ENCODE assay signal across 8 cellular contexts in the genomic region with DNA sequence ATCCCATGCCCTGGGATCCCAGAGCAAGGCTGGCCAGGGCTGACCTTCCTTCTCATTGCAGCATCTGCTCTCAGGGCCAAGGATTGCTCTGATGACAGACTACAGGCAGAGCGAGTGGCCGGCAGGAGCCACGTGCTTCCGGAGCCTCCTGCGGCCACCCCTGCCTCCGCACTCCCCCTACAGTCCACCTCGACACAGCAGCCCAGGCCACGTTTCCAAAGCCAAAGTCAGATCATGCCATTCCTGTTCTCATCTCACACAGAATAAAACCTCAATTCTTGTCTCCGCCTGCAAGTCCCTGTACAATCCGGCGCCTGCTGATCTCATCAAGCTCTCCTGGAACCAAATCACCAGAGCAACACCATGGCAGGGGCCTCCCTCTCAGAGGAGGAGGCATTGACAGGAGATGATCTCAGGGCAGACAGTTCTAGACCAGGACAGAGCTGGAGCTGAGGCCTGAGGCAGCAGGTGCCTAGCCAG. TPM values are rescaled to one million over a fixed set of nuclear protein-coding genes. Genes with fewer than 3 reads are reported as not detected.
DNase-seq lines count a peak whose midpoint lies in the region; ATAC-seq and TF ChIP-seq lines count a peak whose summit lies in the region.

No MANE protein-coding gene starts in this region.

- H3F3A ChIP-seq in Loucy (ENCODE audit: low read depth) = no peaks in the 10 kb centered on the region

- no peak overlapping the region for H3K4me2 ChIP-seq in Loucy (ENCODE audit: low read depth, low read length, poor library complexity, severe bottlenecking)

- H3K36me3 ChIP-seq in Loucy (ENCODE audit: insufficient read depth, low read length) (no peaks in the 10 kb centered on the region), ascending aorta (no peaks in the 10 kb centered on the region)

- H3K27ac ChIP-seq in ascending aorta = no peak overlapping the region

- no peaks in the 10 kb centered on the region for H3K79me2 ChIP-seq in Loucy (ENCODE audit: insufficient read depth, low read length)

- H3K27me3 ChIP-seq in Loucy (ENCODE audit: insufficient read depth, low read length, poor library complexity, severe bottlenecking) (no peaks in the 10 kb centered on the region), ascending aorta (no peaks in the 10 kb centered on the region)

- H3K9me3 ChIP-seq in Loucy (ENCODE audit: insufficient read depth, low read depth, low read length) = no peaks in the 10 kb centered on the region
- no peaks in the 10 kb centered on the region for H3K9me3 ChIP-seq in ascending aorta

- DNase-seq in GF-D8 (lab: John Stamatoyannopoulos, UW) (peak; percentile 75), ascending aorta (ENCODE audit: low spot score in 2 of 2) (peak in 1 of 2 donors; percentile 85), hippocampal formation (lab: John Stamatoyannopoulos, UW) (peak; percentile 29 to 73), sciatic nerve (ENCODE audit: low spot score) (peak; percentile 85), NCI-H446 treated with DMSO at 0.1 percent for 48 hours (lab: John Stamatoyannopoulos, UW) (no peak), GOT3 (lab: John Stamatoyannopoulos, UW) (no peak)

- no peak overlapping the region for H3K4me3 ChIP-seq in Loucy (ENCODE audit: low read length, poor library complexity, severe bottlenecking)
- no peak overlapping the region for H3K4me3 ChIP-seq in ascending aorta

- ATAC-seq in GM21825 (IDR thresholded peaks at IDR 0.05; ENCODE audit: unreplicated experiment) = peak; percentile 42
- ATAC-seq in sciatic nerve = peak; percentile 96

- TF ChIP-seq CTCF in Loucy (conservative IDR thresholded peaks at IDR 0.05; ENCODE audit: low read length) = peak; percentile 28; the same call in 1 of the 2 replicates
- TF ChIP-seq CTCF in ascending aorta (IDR thresholded peaks at IDR 0.05) = peak; percentile 67 to 72 (median 72)

- H3K4me1 ChIP-seq in Loucy (ENCODE audit: insufficient read depth, low read length, poor library complexity, severe bottlenecking) (peaks cover 3% of the 10 kb centered on the region), ascending aorta (peaks cover 2 to 4% of the 10 kb centered on the region in 2 donors)

- intact Hi-C loops in ascending aorta (cut with DNase I) = loop anchor here (1.0 to 5.0 kb wide), 2 partner anchors 102 to 290 kb away; a partner anchor contains a TSS
- intact Hi-C loops in sciatic nerve (cut with DNase I) = loop anchor here (10.0 kb wide), 1 partner anchor 99 kb away; a partner anchor contains a TSS

- H4K20me1 ChIP-seq in Loucy (ENCODE audit: insufficient read depth, low read length, poor library complexity, severe bottlenecking) = no peaks in the 10 kb centered on the region

- no peaks in the 10 kb centered on the region for H3K9me2 ChIP-seq in Loucy (replicated peaks; ENCODE audit: low read depth, low read length)

- no peak overlapping the region for H2AFZ ChIP-seq in Loucy (ENCODE audit: low read length)

- no peak overlapping the region for H3K9ac ChIP-seq in Loucy (ENCODE audit: low read depth, low read length, poor library complexity, severe bottlenecking)

RNA-seq across cellular contexts. Expression of a gene that starts 20.9 kb away (rescaled TPM):
- total RNA-seq in ascending aorta (not detected), sciatic nerve (not detected)

RNA-seq across cellular contexts. Expression of a gene that starts 23.1 kb away (rescaled TPM):
- total RNA-seq in ascending aorta = 60.0 TPM
- total RNA-seq in sciatic nerve = 119 TPM

RNA-seq across cellular contexts. Expression of a gene that starts 45.9 kb away (rescaled TPM):
- total RNA-seq in ascending aorta (23.5 TPM), sciatic nerve (44.9 TPM)

Comparison
In these comparisons a context has a peak if more than half of its experiments do, and no peak if none do; other contexts are left out.
1. DNase-seq: peak in GF-D8 (single experiment), hippocampal formation (2 of 2) and sciatic nerve (single experiment); none in NCI-H446 treated with DMSO at 0.1 percent for 48 hours (single experiment) and GOT3 (single experiment).